26 cellular contexts compared by ENCODE assay signal in genomic region chr3:125322917-125323316, GRCh38.
"Had no signal": no experiment of that assay in that cellular context is flagged by ENCODE, and none has a peak within 500 bp of the region (broad histone marks: within the 10 kb centered on the region; RNA-seq: fewer than 3 reads in every experiment).

No MANE protein-coding gene starts in this region.

- H3K9me3 ChIP-seq: testis had no signal

- H3K9me3 Mint-ChIP-seq: endodermal cell had no signal

- H3K9ac ChIP-seq: parathyroid adenoma had no signal

- H3K4me1 ChIP-seq: parathyroid adenoma, testis had no signal

- H3K27me3 ChIP-seq: testis had no signal

- H3K4me3 Mint-ChIP-seq: activated B cell treated with CpG ODN at 0.5 μM for 24 hours; activated CD4-positive, alpha-beta T cell treated with anti-CD3 and anti-CD28 coated beads for 36 hours; activated CD8-positive, alpha-beta memory T cell treated with anti-CD3 and anti-CD28 coated beads, Interleukin-2, amount 10 ng/mL, durations not matched to agents 7 days and 5 days; activated CD8-positive, alpha-beta T cell treated with anti-CD3 and anti-CD28 coated beads, Interleukin-2, amount 10 ng/mL, durations not matched to agents 7 days and 5 days; activated naive CD4-positive, alpha-beta T cell treated with anti-CD3 and anti-CD28 coated beads, Interleukin-2, amount 50 U/mL, for 24 hours; activated naive CD8-positive, alpha-beta T cell treated with anti-CD3 and anti-CD28 coated beads, Interleukin-2, amount 50 U/mL, for 24 hours; dendritic cell treated with granulocyte-macrophage colony-stimulating factor and Interleukin-4, amounts not matched to agents 40 ng/mL and 50 ng/mL, for 4 days; endodermal cell; mesothelial cell of epicardium; naive B cell; nephron progenitor cell; T-helper 2 cell treated with Interferon-gamma antibody and Interleukin-4, amounts not matched to agents 5 μg/mL and 100 μg/mL, for 36 hours had no signal

- ATAC-seq: activated CD4-positive, alpha-beta T cell treated with anti-CD3 and anti-CD28 coated beads for 36 hours; activated CD8-positive, alpha-beta memory T cell treated with anti-CD3 and anti-CD28 coated beads, Interleukin-2, amount 10 ng/mL, durations not matched to agents 7 days and 5 days; activated CD8-positive, alpha-beta T cell treated with anti-CD3 and anti-CD28 coated beads, Interleukin-2, amount 10 ng/mL, durations not matched to agents 7 days and 5 days; activated naive CD8-positive, alpha-beta T cell treated with anti-CD3 and anti-CD28 coated beads, Interleukin-2, amount 50 U/mL, for 24 hours; left colon; right cardiac atrium; stimulated activated naive CD8-positive, alpha-beta T cell treated with anti-CD3 and anti-CD28 coated beads, Interleukin-15, Interleukin-2, amounts not matched to agents 100 U/mL and 50 U/mL, for 24 hours had no signal

- FAIRE-seq: urothelium cell line had no signal

- H3K27ac ChIP-seq: parathyroid adenoma, testis had no signal

- DNase-seq: activated B cell treated with CpG ODN at 0.5 μM for 24 hours; activated CD4-positive, alpha-beta T cell treated with anti-CD3 and anti-CD28 coated beads for 36 hours; activated CD8-positive, alpha-beta memory T cell treated with anti-CD3 and anti-CD28 coated beads, Interleukin-2, amount 10 ng/mL, durations not matched to agents 7 days and 5 days; activated CD8-positive, alpha-beta T cell treated with anti-CD3 and anti-CD28 coated beads, Interleukin-2, amount 10 ng/mL, durations not matched to agents 7 days and 5 days; activated naive CD8-positive, alpha-beta T cell treated with anti-CD3 and anti-CD28 coated beads, Interleukin-2, amount 50 U/mL, for 24 hours; activated T-cell treated with anti-CD3 and anti-CD28 coated beads, Interleukin-2, amount 50 U/mL, for 48 hours; amygdala; central memory CD4-positive, alpha-beta T cell; endodermal cell; foreskin melanocyte; islet precursor cell; left colon; naive B cell; nephron progenitor cell; right cardiac atrium; stimulated activated CD4-positive, alpha-beta T cell treated with anti-CD3 and anti-CD28 coated beads, Interleukin-2, amount 100 ng/mL, for 48 hours; stimulated activated naive CD8-positive, alpha-beta T cell treated with anti-CD3 and anti-CD28 coated beads, Interleukin-15, Interleukin-2, amounts not matched to agents 100 U/mL and 50 U/mL, for 24 hours; testis; trophoblast cell had no signal

- H2AFZ ChIP-seq: parathyroid adenoma had no signal

- H3K27me3 Mint-ChIP-seq: activated B cell treated with CpG ODN at 0.5 μM for 24 hours; activated CD4-positive, alpha-beta T cell treated with anti-CD3 and anti-CD28 coated beads for 36 hours; activated CD8-positive, alpha-beta memory T cell treated with anti-CD3 and anti-CD28 coated beads, Interleukin-2, amount 10 ng/mL, durations not matched to agents 7 days and 5 days; activated naive CD4-positive, alpha-beta T cell treated with anti-CD3 and anti-CD28 coated beads, Interleukin-2, amount 50 U/mL, for 24 hours; activated naive CD8-positive, alpha-beta T cell treated with anti-CD3 and anti-CD28 coated beads, Interleukin-2, amount 50 U/mL, for 24 hours; dendritic cell treated with granulocyte-macrophage colony-stimulating factor and Interleukin-4, amounts not matched to agents 40 ng/mL and 50 ng/mL, for 4 days; naive B cell had no signal

- H3K27ac Mint-ChIP-seq: activated B cell treated with CpG ODN at 0.5 μM for 24 hours; activated CD4-positive, alpha-beta T cell treated with anti-CD3 and anti-CD28 coated beads for 36 hours; activated CD8-positive, alpha-beta memory T cell treated with anti-CD3 and anti-CD28 coated beads, Interleukin-2, amount 10 ng/mL, durations not matched to agents 7 days and 5 days; activated CD8-positive, alpha-beta T cell treated with anti-CD3 and anti-CD28 coated beads, Interleukin-2, amount 10 ng/mL, durations not matched to agents 7 days and 5 days; activated naive CD8-positive, alpha-beta T cell treated with anti-CD3 and anti-CD28 coated beads, Interleukin-2, amount 50 U/mL, for 24 hours; activated T-helper 2 cell treated with anti-CD3 and anti-CD28 coated beads, Interferon-gamma antibody, Interleukin-2, Interleukin-4, amounts not matched to agents 10 μg/mL and 5 μg/mL and 100 μg/mL, durations not matched to agents 14 hours and 24 hours and 36 hours; dendritic cell treated with granulocyte-macrophage colony-stimulating factor and Interleukin-4, amounts not matched to agents 40 ng/mL and 50 ng/mL, for 4 days; T-helper 2 cell treated with Interferon-gamma antibody and Interleukin-4, amounts not matched to agents 5 μg/mL and 100 μg/mL, for 36 hours had no signal

- H3K4me3 ChIP-seq: testis had no signal
